In genomic region chr17:52947418-52947817, GRCh38 we compare ENCODE assay signal across 24 cellular contexts.
"Had no signal": no experiment of that assay in that cellular context is flagged by ENCODE, and none has a peak within 500 bp of the region (broad histone marks: within the 10 kb centered on the region; RNA-seq: fewer than 3 reads in every experiment).

No MANE protein-coding gene starts in this region.

- H3K9me3 ChIP-seq: MG63 had no signal

- H3K27ac ChIP-seq: KMS-11 had no signal

- H3K9ac ChIP-seq: KMS-11 had no signal

- DNase-seq: Karpas-422, Kasumi-1, KBM-7, KG1, MG63, MM.1S, MV-4-11, NCI-H1048, NCI-H1105, NCI-H1105 treated with DMSO at 0.1 percent for 48 hours, NCI-H1417 treated with DMSO at 0.1 percent for 48 hours, NCI-H1436, NCI-H1436 treated with DMSO at 0.1 percent for 48 hours, NCI-H146, NCI-H1694, NCI-H1694 treated with DMSO at 0.1 percent for 48 hours, NCI-H2107, NCI-H2171, NCI-H2171 treated with DMSO at 0.1 percent for 48 hours, NCI-H2227 treated with DMSO at 0.1 percent for 48 hours, NCI-H226, NCI-H446, NCI-H446 treated with DMSO at 0.1 percent for 48 hours had no signal

- H3K4me2 ChIP-seq: KMS-11 had no signal

- H3K4me3 ChIP-seq: MG63 had no signal

- H3K27me3 ChIP-seq: MG63 had no signal

- H3K36me3 ChIP-seq: MG63 had no signal
